Comparison of ENCODE assay signal across 8 cellular contexts in genomic region chr4:88264338-88264737, GRCh38.
"Had no signal": no experiment of that assay in that cellular context is flagged by ENCODE, and none has a peak within 500 bp of the region (broad histone marks: within the 10 kb centered on the region; RNA-seq: fewer than 3 reads in every experiment).

No MANE protein-coding gene starts in this region.

- DNase-seq: GDM1, GF-D8 had no signal

- ATAC-seq: GM12878 had no signal

- FAIRE-seq: G401.6, GM12878, GM12891, GM12892, GM18507, GM19239 had no signal

- H3K4me3 ChIP-seq: GM12878 had no signal
